In genomic region chr11:57456960-57457642, GRCh38 we compare ENCODE assay signal across 8 cellular contexts. TPM values are rescaled to one million over a fixed set of nuclear protein-coding genes. Genes with fewer than 3 reads are reported as not detected.
DNase-seq lines count a peak whose midpoint lies in the region; ATAC-seq and TF ChIP-seq lines count a peak whose summit lies in the region.

No MANE protein-coding gene starts in this region.

- TF ChIP-seq POLR2A in gastrocnemius medialis (IDR thresholded peaks at IDR 0.05), result no peak

- no peaks in the 10 kb centered on the region for H4K20me1 ChIP-seq in hepatocyte (ENCODE audit: insufficient read depth, poor library complexity, severe bottlenecking)

- H3K27me3 ChIP-seq in ascending aorta (peaks cover 28% of the 10 kb centered on the region), hepatocyte (peaks cover 45% of the 10 kb centered on the region), gastrocnemius medialis (peaks cover 22 to 41% (median 33%) of the 10 kb centered on the region in 3 donors)

- peak; percentile 98 for TF ChIP-seq CTCF in GM12873 (IDR thresholded peaks at IDR 0.05; ENCODE audit: insufficient read depth, low read depth, low read length, missing control alignments)
- peak; percentile 99 for TF ChIP-seq CTCF in HFF-Myc (IDR thresholded peaks at IDR 0.05; ENCODE audit: low read depth, low read length, missing control alignments)
- peak; percentile 91 to 100 (median 100) for TF ChIP-seq CTCF in ascending aorta (IDR thresholded peaks at IDR 0.05)
- peak; percentile 95 for TF ChIP-seq CTCF in hepatocyte (IDR thresholded peaks at IDR 0.05; ENCODE audit: poor library complexity)
- TF ChIP-seq CTCF in gastrocnemius medialis (IDR thresholded peaks at IDR 0.05 in 4 of 5, conservative IDR thresholded peaks at IDR 0.05 in 1 of 5), result peak; percentile 94 to 100 (median 96)

- H3K36me3 ChIP-seq in ascending aorta (no peaks in the 10 kb centered on the region), hepatocyte (replicated peaks; ENCODE audit: insufficient read depth, low read depth) (no peaks in the 10 kb centered on the region), gastrocnemius medialis (no peaks in the 10 kb centered on the region)

- H3K4me3 ChIP-seq in HFF-Myc (replicated peaks; ENCODE audit: low read depth, low read length) (no peak overlapping the region), ascending aorta (peak overlapping the region; percentile 53 to 55), hepatocyte (no peak overlapping the region), gastrocnemius medialis (peak overlapping the region in 1 of 4 donors; percentile 30)

- WGBS in hepatocyte (ENCODE audit: low lambda C conversion rate, missing lambda C conversion rate), result 16% methylated on average over 19 of the region's 19 CpGs

- H3K4me1 ChIP-seq in ascending aorta (peaks cover 16 to 32% of the 10 kb centered on the region in 2 donors), hepatocyte (ENCODE audit: insufficient read depth) (peaks cover 34% of the 10 kb centered on the region), gastrocnemius medialis (peaks cover 21 to 30% of the 10 kb centered on the region in 2 donors)

- H3K4me2 ChIP-seq in hepatocyte, result peak overlapping the region; percentile 90

- DNase-seq in HFF-Myc (ENCODE audit: extremely low read depth, low read depth) (no peak), NCI-H1048 (lab: John Stamatoyannopoulos, UW) (peak; percentile 41), T-helper 22 cell (ENCODE audit: low read depth) (peak; percentile 35), ascending aorta (ENCODE audit: low spot score in 2 of 2) (peak; percentile 50 to 95), hepatocyte (ENCODE audit: low spot score) (peak; percentile 92), gastrocnemius medialis (peak; percentile 73 to 84)

- in situ Hi-C loops in gastrocnemius medialis (cut with MboI; ENCODE audit: low sequenced_read_pairs in 4 of 4), result loop anchor here (5.0 to 25.0 kb wide), 5 partner anchors 70 to 1055 kb away; partner anchors contain the start of genes YPEL4 (in 3 of the 4) and OR5B21 (in 1 of the 4)

- H3K79me2 ChIP-seq in hepatocyte, result no peaks in the 10 kb centered on the region

- H3K27ac ChIP-seq in ascending aorta (no peak overlapping the region), hepatocyte (no peak overlapping the region), gastrocnemius medialis (no peak overlapping the region)

- H2AFZ ChIP-seq in hepatocyte, result no peak overlapping the region

- intact Hi-C loops in ascending aorta (cut with DNase I) (loop anchor here (1.0 to 2.0 kb wide), 4 partner anchors 22 to 70 kb away; partner anchors contain the start of gene SLC43A3), gastrocnemius medialis (cut with DNase I; ENCODE audit: low total_unique reads) (loop anchor here (1.0 to 10.0 kb wide), 7 partner anchors 23 to 1058 kb away; partner anchors contain the start of genes TIMM10 and UBE2L6)

- ATAC-seq in gastrocnemius medialis (peak; percentile 82 to 87), HG03139 (IDR thresholded peaks at IDR 0.05; ENCODE audit: unreplicated experiment) (no peak)

- no peaks in the 10 kb centered on the region for H3K9me3 ChIP-seq in ascending aorta
- no peaks in the 10 kb centered on the region for H3K9me3 ChIP-seq in hepatocyte (ENCODE audit: low read depth)
- H3K9me3 ChIP-seq in gastrocnemius medialis, result no peaks in the 10 kb centered on the region

- H3K9me2 ChIP-seq in hepatocyte (replicated peaks; ENCODE audit: insufficient read depth), result no peaks in the 10 kb centered on the region

RNA-seq across cellular contexts. Expression of gene RTN4RL2, which starts 3.2 kb away (rescaled TPM):
- total RNA-seq in ascending aorta (0.64 TPM), hepatocyte (1.4 and 2.4 TPM in 2 replicates), gastrocnemius medialis (1 to 10 TPM in 1 of 4 donors, under 1 TPM in 3; 0.13 to 2.8 (median 0.77) TPM)
- polyA plus RNA-seq in hepatocyte, result 5.8 and 10.6 TPM in 2 replicates

RNA-seq across cellular contexts. Expression of gene SLC43A3, which starts 30.2 kb away (rescaled TPM):
- total RNA-seq in ascending aorta, result 211 TPM
- total RNA-seq in hepatocyte, result 10.5 and 19.3 TPM in 2 replicates
- polyA plus RNA-seq in hepatocyte, result 13.5 and 20.7 TPM in 2 replicates
- 10 to 100 TPM; 13.9 to 22.5 (median 20.3) TPM for total RNA-seq in gastrocnemius medialis

RNA-seq across cellular contexts. Expression of gene SLC43A1, which starts 58.4 kb away (rescaled TPM):
- 18.4 TPM for total RNA-seq in ascending aorta
- total RNA-seq in hepatocyte, result 40.4 and 42.2 TPM in 2 replicates
- 23.4 and 39.5 TPM in 2 replicates for polyA plus RNA-seq in hepatocyte
- 10 to 100 TPM in 3 of 4 donors, 1 to 10 TPM in 1; 7.4 to 35.1 (median 15.8) TPM for total RNA-seq in gastrocnemius medialis

Comparison
In these comparisons a context has a peak if more than half of its experiments do, and no peak if none do; other contexts are left out.
1. H3K4me3 ChIP-seq: peak in ascending aorta (2 of 2); none in HFF-Myc (single experiment) and hepatocyte (single experiment).
2. Peak in every context shown above with its lines, with median percentiles within 50 percentile points of each other: CTCF ChIP-seq.